31 cellular contexts compared by ENCODE assay signal in genomic region chr3:173930251-173930650, GRCh38.
"Had no signal": no experiment of that assay in that cellular context is flagged by ENCODE, and none has a peak within 500 bp of the region (broad histone marks: within the 10 kb centered on the region; RNA-seq: fewer than 3 reads in every experiment).

No MANE protein-coding gene starts in this region.

- H3K27ac Mint-ChIP-seq: activated CD4-positive, alpha-beta memory T cell treated with anti-CD3 and anti-CD28 coated beads for 36 hours; activated CD8-positive, alpha-beta memory T cell treated with anti-CD3 and anti-CD28 coated beads, Interleukin-2, amount 10 ng/mL, durations not matched to agents 7 days and 5 days; activated CD8-positive, alpha-beta T cell treated with anti-CD3 and anti-CD28 coated beads, Interleukin-2, amount 10 ng/mL, durations not matched to agents 7 days and 5 days; activated naive CD4-positive, alpha-beta T cell treated with anti-CD3 and anti-CD28 coated beads for 36 hours; activated naive CD4-positive, alpha-beta T cell treated with anti-CD3 and anti-CD28 coated beads, Interleukin-2, amount 50 U/mL, for 24 hours; activated naive CD8-positive, alpha-beta T cell treated with anti-CD3 and anti-CD28 coated beads for 36 hours; activated naive CD8-positive, alpha-beta T cell treated with anti-CD3 and anti-CD28 coated beads, Interleukin-2, amount 50 U/mL, for 24 hours; activated T-helper 1 cell treated with anti-CD3 and anti-CD28 coated beads, Interleukin-12 subunit alpha, Interleukin-12 subunit beta, Interleukin-2, Interleukin-4 antibody, amounts not matched to agents 30 ng/mL and 10 ng/mL and 1 ng/mL, durations not matched to agents 14 hours and 24 hours and 36 hours; activated T-helper 2 cell treated with anti-CD3 and anti-CD28 coated beads, Interferon-gamma antibody, Interleukin-2, Interleukin-4, amounts not matched to agents 10 μg/mL and 5 μg/mL and 100 μg/mL, durations not matched to agents 14 hours and 24 hours and 36 hours; effector memory CD8-positive, alpha-beta T cell had no signal

- H3K9me3 Mint-ChIP-seq: activated naive CD4-positive, alpha-beta T cell treated with anti-CD3 and anti-CD28 coated beads, Interleukin-2, amount 50 U/mL, for 24 hours; activated naive CD8-positive, alpha-beta T cell treated with anti-CD3 and anti-CD28 coated beads for 36 hours; activated naive CD8-positive, alpha-beta T cell treated with anti-CD3 and anti-CD28 coated beads, Interleukin-2, amount 50 U/mL, for 24 hours; activated T-helper 1 cell treated with anti-CD3 and anti-CD28 coated beads, Interleukin-12 subunit alpha, Interleukin-12 subunit beta, Interleukin-2, Interleukin-4 antibody, amounts not matched to agents 30 ng/mL and 10 ng/mL and 1 ng/mL, durations not matched to agents 14 hours and 24 hours and 36 hours; activated T-helper 2 cell treated with anti-CD3 and anti-CD28 coated beads, Interferon-gamma antibody, Interleukin-2, Interleukin-4, amounts not matched to agents 10 μg/mL and 5 μg/mL and 100 μg/mL, durations not matched to agents 14 hours and 24 hours and 36 hours had no signal

- H3K4me3 ChIP-seq: adrenal gland, body of pancreas, esophagus muscularis mucosa, gastrocnemius medialis, heart left ventricle had no signal

- H3K4me1 Mint-ChIP-seq: activated CD8-positive, alpha-beta memory T cell treated with anti-CD3 and anti-CD28 coated beads, Interleukin-2, amount 10 ng/mL, durations not matched to agents 7 days and 5 days; activated naive CD4-positive, alpha-beta T cell treated with anti-CD3 and anti-CD28 coated beads, Interleukin-2, amount 50 U/mL, for 24 hours; activated naive CD8-positive, alpha-beta T cell treated with anti-CD3 and anti-CD28 coated beads for 36 hours; activated naive CD8-positive, alpha-beta T cell treated with anti-CD3 and anti-CD28 coated beads, Interleukin-2, amount 50 U/mL, for 24 hours had no signal

- H3K4me1 ChIP-seq: adrenal gland, body of pancreas, esophagus muscularis mucosa, gastrocnemius medialis, heart left ventricle had no signal

- H3K27me3 ChIP-seq: adrenal gland, body of pancreas, esophagus muscularis mucosa, foreskin keratinocyte, gastrocnemius medialis, heart left ventricle had no signal

- DNase-seq: activated CD4-positive, alpha-beta memory T cell treated with anti-CD3 and anti-CD28 coated beads for 36 hours; activated CD4-positive, alpha-beta T cell treated with anti-CD3 and anti-CD28 coated beads for 1 hour; activated CD4-positive, alpha-beta T cell treated with anti-CD3 and anti-CD28 coated beads for 4 hours; activated CD8-positive, alpha-beta memory T cell treated with anti-CD3 and anti-CD28 coated beads, Interleukin-2, amount 10 ng/mL, durations not matched to agents 7 days and 5 days; activated CD8-positive, alpha-beta memory T cell treated with anti-CD3 and anti-CD28 coated beads, Interleukin-2, amount 50 U/mL, for 4 hours; activated CD8-positive, alpha-beta T cell treated with anti-CD3 and anti-CD28 coated beads, Interleukin-2, amount 10 ng/mL, durations not matched to agents 7 days and 5 days; activated effector memory CD4-positive, alpha-beta T cell treated with anti-CD3 and anti-CD28 coated beads, Interleukin-2, amount 50 U/mL, for 16 hours; activated naive CD4-positive, alpha-beta T cell treated with anti-CD3 and anti-CD28 coated beads for 36 hours; activated naive CD8-positive, alpha-beta T cell treated with anti-CD3 and anti-CD28 coated beads for 36 hours; activated naive CD8-positive, alpha-beta T cell treated with anti-CD3 and anti-CD28 coated beads, Interleukin-2, amount 50 U/mL, for 24 hours; activated T-cell treated with anti-CD3 and anti-CD28 coated beads, Interleukin-2, amount 50 U/mL, for 1 hour; activated T-cell treated with anti-CD3 and anti-CD28 coated beads, Interleukin-2, amount 50 U/mL, for 48 hours; adrenal gland; amygdala; aorta; body of pancreas; caudate nucleus; cortex of kidney; dermis blood vessel endothelial cell; effector CD4-positive, alpha-beta T cell; effector memory CD8-positive, alpha-beta T cell; erythroblast; foreskin keratinocyte; gastrocnemius medialis; glutamatergic neuron; heart left ventricle; T-helper 2 cell had no signal

- ATAC-seq: activated CD8-positive, alpha-beta memory T cell treated with anti-CD3 and anti-CD28 coated beads, Interleukin-2, amount 10 ng/mL, durations not matched to agents 7 days and 5 days; activated CD8-positive, alpha-beta T cell treated with anti-CD3 and anti-CD28 coated beads, Interleukin-2, amount 10 ng/mL, durations not matched to agents 7 days and 5 days; activated naive CD8-positive, alpha-beta T cell treated with anti-CD3 and anti-CD28 coated beads, Interleukin-2, amount 50 U/mL, for 24 hours; body of pancreas; effector memory CD8-positive, alpha-beta T cell; foreskin keratinocyte; gastrocnemius medialis; heart left ventricle had no signal

- H3K27ac ChIP-seq: adrenal gland, body of pancreas, esophagus muscularis mucosa, foreskin keratinocyte, gastrocnemius medialis, heart left ventricle had no signal

- H3K9me3 ChIP-seq: adrenal gland, body of pancreas, esophagus muscularis mucosa, gastrocnemius medialis, heart left ventricle had no signal

- H3K36me3 Mint-ChIP-seq: activated CD4-positive, alpha-beta memory T cell treated with anti-CD3 and anti-CD28 coated beads for 36 hours; activated CD8-positive, alpha-beta memory T cell treated with anti-CD3 and anti-CD28 coated beads, Interleukin-2, amount 10 ng/mL, durations not matched to agents 7 days and 5 days; activated naive CD4-positive, alpha-beta T cell treated with anti-CD3 and anti-CD28 coated beads, Interleukin-2, amount 50 U/mL, for 24 hours; activated naive CD8-positive, alpha-beta T cell treated with anti-CD3 and anti-CD28 coated beads for 36 hours had no signal

- H3K36me3 ChIP-seq: adrenal gland, esophagus muscularis mucosa, gastrocnemius medialis, heart left ventricle had no signal

- H3K4me3 Mint-ChIP-seq: activated CD4-positive, alpha-beta memory T cell treated with anti-CD3 and anti-CD28 coated beads for 36 hours; activated CD8-positive, alpha-beta memory T cell treated with anti-CD3 and anti-CD28 coated beads, Interleukin-2, amount 10 ng/mL, durations not matched to agents 7 days and 5 days; activated CD8-positive, alpha-beta T cell treated with anti-CD3 and anti-CD28 coated beads, Interleukin-2, amount 10 ng/mL, durations not matched to agents 7 days and 5 days; activated naive CD4-positive, alpha-beta T cell treated with anti-CD3 and anti-CD28 coated beads for 36 hours; activated naive CD4-positive, alpha-beta T cell treated with anti-CD3 and anti-CD28 coated beads, Interleukin-2, amount 50 U/mL, for 24 hours; activated naive CD8-positive, alpha-beta T cell treated with anti-CD3 and anti-CD28 coated beads for 36 hours; activated naive CD8-positive, alpha-beta T cell treated with anti-CD3 and anti-CD28 coated beads, Interleukin-2, amount 50 U/mL, for 24 hours; activated T-helper 1 cell treated with anti-CD3 and anti-CD28 coated beads, Interleukin-12 subunit alpha, Interleukin-12 subunit beta, Interleukin-2, Interleukin-4 antibody, amounts not matched to agents 30 ng/mL and 10 ng/mL and 1 ng/mL, durations not matched to agents 14 hours and 24 hours and 36 hours; effector memory CD8-positive, alpha-beta T cell had no signal

- H3K27me3 Mint-ChIP-seq: activated CD4-positive, alpha-beta memory T cell treated with anti-CD3 and anti-CD28 coated beads for 36 hours; activated CD8-positive, alpha-beta memory T cell treated with anti-CD3 and anti-CD28 coated beads, Interleukin-2, amount 10 ng/mL, durations not matched to agents 7 days and 5 days; activated naive CD4-positive, alpha-beta T cell treated with anti-CD3 and anti-CD28 coated beads, Interleukin-2, amount 50 U/mL, for 24 hours; activated naive CD8-positive, alpha-beta T cell treated with anti-CD3 and anti-CD28 coated beads for 36 hours; activated naive CD8-positive, alpha-beta T cell treated with anti-CD3 and anti-CD28 coated beads, Interleukin-2, amount 50 U/mL, for 24 hours; effector memory CD8-positive, alpha-beta T cell had no signal
